Comparison of ENCODE assay signal across 1 cellular context in genomic region chr16:75420987-75421819, GRCh38.
TF ChIP-seq lines count a peak whose summit lies in the region.

No MANE protein-coding gene starts in this region.

TF ChIP-seq in GM23338, 12 proteins besides CTCF, POLR2A, EP300 and RAD21 (continued from another document):
- TF ChIP-seq REST (IDR thresholded peaks at IDR 0.05; ENCODE audit: unreplicated experiment) = no peak
- no peak for TF ChIP-seq EZH2phosphoT487 (IDR thresholded peaks at IDR 0.05; ENCODE audit: unreplicated experiment)
- TF ChIP-seq ZNF331 (CRISPR knock-in tag; IDR thresholded peaks at IDR 0.05; ENCODE audit: low read depth) = no peak
